In the genomic region with DNA sequence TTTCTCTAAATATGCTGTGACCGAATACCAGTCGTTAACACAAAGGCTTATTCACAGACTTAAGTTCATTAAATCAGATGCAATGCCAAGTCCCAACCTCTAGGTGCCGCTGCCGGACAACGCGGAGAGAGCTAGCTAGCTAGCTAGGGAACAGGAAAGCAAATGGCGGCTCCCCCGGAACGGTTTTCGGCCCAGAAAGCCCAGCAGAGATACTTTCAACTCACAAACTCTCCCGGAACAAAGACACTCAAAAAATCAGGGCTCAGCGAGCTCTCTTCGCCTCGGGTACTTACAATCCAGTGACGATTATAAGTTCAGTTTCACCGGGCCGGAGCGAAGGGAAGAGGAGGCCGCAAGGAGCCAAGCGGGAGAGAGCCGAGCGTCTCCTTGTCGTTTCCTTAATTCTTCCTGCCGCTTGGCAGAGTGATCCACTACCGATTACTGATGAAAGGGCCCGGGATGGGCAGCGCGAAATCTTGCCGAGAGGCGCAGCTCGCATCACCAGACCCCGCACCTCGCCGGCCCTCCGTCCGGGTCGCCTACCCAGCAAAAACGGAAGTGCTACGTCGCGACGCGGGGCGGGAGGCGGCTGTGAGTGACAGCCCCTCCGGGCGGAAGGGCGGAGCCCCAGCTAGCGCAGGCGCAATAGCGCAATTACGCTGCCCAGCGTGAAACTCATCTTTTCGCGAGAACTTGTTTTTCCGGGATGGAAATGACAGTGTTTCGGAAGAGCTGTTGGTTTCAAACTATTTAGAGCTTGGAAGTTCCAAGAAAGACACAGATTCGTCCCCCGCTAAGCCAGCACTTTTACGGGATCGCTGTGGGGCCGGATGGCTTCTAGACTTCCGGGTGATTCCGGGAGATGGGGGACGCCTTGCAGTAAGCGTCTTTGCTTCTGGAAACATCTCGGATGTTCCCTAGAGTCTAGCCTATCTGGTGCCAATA, we compare ENCODE assay signal across 8 cellular contexts. TPM values are rescaled to one million over a fixed set of nuclear protein-coding genes. Genes with fewer than 3 reads are reported as not detected.
DNase-seq lines count a peak whose midpoint lies in the region; ATAC-seq and TF ChIP-seq lines count a peak whose summit lies in the region.

Gene TAF7, minus strand, starts transcription at position 560 of the 945 bp plus-strand sequence. CDS start 740 bp downstream, outside the sequence.

- peak within 1 kb of the TSS; percentile 97 for H2AFZ ChIP-seq in SK-N-SH (ENCODE audit: low read depth)

- no peaks in the 10 kb centered on the region for H3K27me3 ChIP-seq in SK-N-SH (ENCODE audit: insufficient read depth)

- H3K9me3 ChIP-seq in SK-N-SH: peaks cover 32% of the 10 kb centered on the region

- H3F3A ChIP-seq in SK-N-SH (replicated peaks; ENCODE audit: insufficient read depth): peaks cover 13% of the 10 kb centered on the region

- peak; percentile 60 for TF ChIP-seq RAD21 in SK-N-SH (IDR thresholded peaks at IDR 0.05; ENCODE audit: low read length)

- peak; percentile 94 for ATAC-seq in HG02571 (IDR thresholded peaks at IDR 0.05; ENCODE audit: unreplicated experiment)

- peak within 1 kb of the TSS; percentile 80 to 92 for H3K4me3 ChIP-seq in SK-N-SH (ENCODE audit: low read depth in 2 of 2, low read length in 1 of 2)

- peak within 1 kb of the TSS; percentile 96 to 98 for H3K27ac ChIP-seq in SK-N-SH (ENCODE audit: low read depth in 2 of 2, low read length in 1 of 2)
- peak within 1 kb of the TSS; percentile 89 for H3K27ac ChIP-seq in temporal lobe (ENCODE audit: low read depth, low read length)

- H3K79me2 ChIP-seq in SK-N-SH (ENCODE audit: insufficient read depth): peaks cover 46% of the 10 kb centered on the region

- POLR2A ChIA-PET in SK-N-SH (lab: Yijun Ruan, JAX): interaction anchor here (0.7 to 1.8 kb wide), 9 partner anchors 15 to 271 kb away, joined by 3 to 16 read pairs (median 4); partner anchors contain the start of genes PCDHB16 and PCDHGA7

- DNase-seq in GM10266 (ENCODE audit: extremely low spot score): peak; percentile 93
- DNase-seq in NCI-H1048 (lab: John Stamatoyannopoulos, UW): peak; percentile 92
- peak; percentile 94 for DNase-seq in SK-N-SH
- DNase-seq in activated naive CD4-positive, alpha-beta T cell treated with anti-CD3 and anti-CD28 coated beads, Interleukin-2, amount 50 U/mL, for 16 hours: peak; percentile 93
- peak; percentile 89 for DNase-seq in glomerular endothelial cell (ENCODE audit: extremely low read depth, low read depth, low spot score)
- DNase-seq in occipital lobe (lab: John Stamatoyannopoulos, UW): peak; percentile 86

- TF ChIP-seq CTCF in GM10266 (IDR thresholded peaks at IDR 0.05; ENCODE audit: control insufficient read depth, insufficient read depth, low read depth, missing control alignments) (peak; percentile 97), SK-N-SH (IDR thresholded peaks at IDR 0.05) (peak; percentile 90)

- peak within 1 kb of the TSS; percentile 89 for H3K9ac ChIP-seq in SK-N-SH

- no peaks in the 10 kb centered on the region; a peak in 1 of 4 replicates for H3K4me1 ChIP-seq in SK-N-SH (ENCODE audit: control insufficient read depth in 1 of 2, insufficient read depth in 2 of 2, low read depth in 1 of 2, low read length in 1 of 2)

- CTCF ChIA-PET in SK-N-SH (lab: Yijun Ruan, JAX): interaction anchor here (0.6 to 5.4 kb wide), 42 partner anchors 9 to 763 kb away, joined by 3 to 36 read pairs (median 4); partner anchors contain the start of genes PCDHB11, PCDHB14, PCDHB15 and PCDHB16

- H4K20me1 ChIP-seq in SK-N-SH (ENCODE audit: insufficient read depth): 0 out of 2 replicates have a peak, but pooled peaks cover 3% of the 10 kb centered on the region

- 0 out of 4 replicates have a peak, but pooled peaks of 1 of the 2 experiments have one; percentile 31 for TF ChIP-seq EP300 in SK-N-SH (IDR thresholded peaks at IDR 0.05; ENCODE audit: borderline replicate concordance in 1 of 2, low read depth in 1 of 2, low read length in 1 of 2)

- peak within 1 kb of the TSS; percentile 58 for H3K4me2 ChIP-seq in SK-N-SH

- no peaks in the 10 kb centered on the region for H3K9me2 ChIP-seq in SK-N-SH

- H3K36me3 ChIP-seq in SK-N-SH (replicated peaks in 1 of 2; ENCODE audit: control insufficient read depth in 1 of 2, insufficient read depth in 2 of 2, low read length in 1 of 2): peaks cover 24 to 42% of the 10 kb centered on the region in 2 experiments

- 2% methylated on average over 62 of the region's 67 CpGs for WGBS in SK-N-SH (ENCODE audit: low lambda C conversion rate)

TF ChIP-seq in SK-N-SH, 30 proteins besides CTCF, POLR2A, EP300 and RAD21 (continues in another document):
- TF ChIP-seq, protein P1, sequence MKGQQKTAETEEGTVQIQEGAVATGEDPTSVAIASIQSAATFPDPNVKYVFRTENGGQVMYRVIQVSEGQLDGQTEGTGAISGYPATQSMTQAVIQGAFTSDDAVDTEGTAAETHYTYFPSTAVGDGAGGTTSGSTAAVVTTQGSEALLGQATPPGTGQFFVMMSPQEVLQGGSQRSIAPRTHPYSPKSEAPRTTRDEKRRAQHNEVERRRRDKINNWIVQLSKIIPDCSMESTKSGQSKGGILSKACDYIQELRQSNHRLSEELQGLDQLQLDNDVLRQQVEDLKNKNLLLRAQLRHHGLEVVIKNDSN (IDR thresholded peaks at IDR 0.05; ENCODE audit: borderline replicate concordance, low read depth): no peak
- TF ChIP-seq TCF12 (IDR thresholded peaks at IDR 0.05) (no peak), REST (IDR thresholded peaks at IDR 0.05; ENCODE audit: low read depth, low read length) (no peak), TEAD4 (IDR thresholded peaks at IDR 0.05; ENCODE audit: borderline replicate concordance, insufficient read depth) (no peak), MEF2A (IDR thresholded peaks at IDR 0.05; ENCODE audit: borderline replicate concordance, low read depth) (no peak), NRF1 (IDR thresholded peaks at IDR 0.05; ENCODE audit: low read depth, low read length) (peak; percentile 81), FOSL2 (IDR thresholded peaks at IDR 0.05; ENCODE audit: borderline replicate concordance, low read depth) (no peak), ZBTB33 (IDR thresholded peaks at IDR 0.05; ENCODE audit: borderline replicate concordance, low read depth) (peak; percentile 94), EZH2phosphoT487 (IDR thresholded peaks at IDR 0.05; ENCODE audit: borderline replicate concordance, low read depth) (no peak), MXI1 (IDR thresholded peaks at IDR 0.05; ENCODE audit: low read depth, low read length) (0 out of 2 replicates have a peak, but pooled peaks have one; percentile 2), JUND (IDR thresholded peaks at IDR 0.05) (no peak), PBX3 (IDR thresholded peaks at IDR 0.05) (peak; percentile 99), GATA2 (CRISPR knock-in tag; IDR thresholded peaks at IDR 0.05) (no peak)

RNA-seq across cellular contexts. Expression of gene TAF7, which starts in this region (rescaled TPM):
- polyA plus RNA-seq in SK-N-SH (2012; rRNA removed): 30.6 and 38.7 TPM in 2 replicates
- polyA plus RNA-seq in SK-N-SH (2012; cell fraction: cytosol; rRNA removed): 52.1 and 69.0 TPM in 2 replicates
- polyA plus RNA-seq in SK-N-SH (2012; cell fraction: nucleus; rRNA removed): 18.8 and 28.6 TPM in 2 replicates
- total RNA-seq in glomerular endothelial cell (51.0 and 52.6 TPM in 2 replicates), occipital lobe (127 TPM), temporal lobe (74.5 TPM)

Comparison
In these comparisons a context has a peak if more than half of its experiments do, and no peak if none do; other contexts are left out.
1. Peak in every context shown above with its lines: DNase-seq, ATAC-seq, H3K4me3 ChIP-seq and H3K27ac ChIP-seq.